In the genomic region with DNA sequence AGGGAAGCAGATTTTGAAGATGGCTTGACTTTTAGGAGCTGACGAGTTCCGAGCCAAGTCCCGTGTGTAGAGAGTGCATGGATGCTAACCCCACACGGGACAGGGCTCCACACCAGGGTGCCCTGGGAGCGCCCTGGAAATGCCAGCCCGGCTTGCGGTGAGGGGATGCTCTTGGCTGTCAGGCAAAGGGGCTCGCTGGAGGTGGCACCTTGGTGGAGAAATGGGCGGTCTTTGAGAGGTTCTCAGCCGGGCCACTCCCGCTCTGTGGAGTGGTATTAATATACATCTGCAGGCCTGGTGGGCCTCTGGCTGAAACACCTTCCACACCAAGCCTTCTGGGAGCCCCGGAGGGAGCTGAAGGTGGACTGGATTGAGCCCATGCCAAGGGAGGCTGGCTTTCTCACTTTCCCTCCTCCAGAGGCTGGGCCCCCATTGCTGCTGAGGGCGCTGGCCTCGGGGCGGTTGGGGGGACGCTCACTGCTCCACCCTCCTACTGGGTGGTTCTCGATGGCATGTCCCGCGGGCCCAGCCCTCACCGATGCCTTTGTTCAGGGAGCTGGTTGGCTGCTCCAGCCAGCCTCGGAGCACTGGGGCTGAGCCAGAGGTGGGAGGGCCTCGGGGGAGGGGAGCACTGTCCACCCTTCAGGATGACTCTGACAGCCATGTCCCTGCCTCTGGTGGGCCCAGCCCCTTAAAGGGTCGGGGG, we compare ENCODE assay signal across 14 cellular contexts.
A peak's percentile ranks its signal among the peaks of the same experiment; 100 is the strongest.
DNase-seq lines count a peak whose midpoint lies in the region; TF ChIP-seq lines count a peak whose summit lies in the region.
"Had no signal": no experiment of that assay in that cellular context is flagged by ENCODE, and none has a peak within 500 bp of the region (broad histone marks: within the 10 kb centered on the region; RNA-seq: fewer than 3 reads in every experiment).

No MANE protein-coding gene starts in this region.

- peak overlapping the region; percentile 72 for H3K18ac ChIP-seq in neuronal stem cell (ENCODE audit: low read length)

- TF ChIP-seq CTCF in coronary artery (IDR thresholded peaks at IDR 0.05) = no peak
- no peak for TF ChIP-seq CTCF in esophagus squamous epithelium (IDR thresholded peaks at IDR 0.05)
- no peak for TF ChIP-seq CTCF in uterus (IDR thresholded peaks at IDR 0.05)
- TF ChIP-seq CTCF in tibial nerve (IDR thresholded peaks at IDR 0.05) = no peak

- no peaks in the 10 kb centered on the region for H3K36me3 ChIP-seq in esophagus squamous epithelium
- peaks cover 0 to 2% of the 10 kb centered on the region in 2 donors for H3K36me3 ChIP-seq in neuronal stem cell (replicated peaks in 1 of 2; ENCODE audit: control insufficient read depth in 2 of 2, insufficient read depth in 2 of 2, low read length in 2 of 2)
- H3K36me3 ChIP-seq in uterus = no peaks in the 10 kb centered on the region
- H3K36me3 ChIP-seq in tibial nerve = peaks cover 0 to 2% (median 0%) of the 10 kb centered on the region in 3 donors

- H2BK120ac ChIP-seq in neuronal stem cell (ENCODE audit: low read depth, low read length) = peak overlapping the region; percentile 7

- intact Hi-C loops in esophagus squamous epithelium (cut with DNase I) (no loop called here), uterus (cut with DNase I; ENCODE audit: low total_unique reads) (no loop called here), cardiac septum (cut with DNase I) (no loop called here)

- H3K9me3 ChIP-seq in esophagus squamous epithelium (no peaks in the 10 kb centered on the region), neuronal stem cell (replicated peaks in 1 of 2; ENCODE audit: control insufficient read depth in 2 of 2, insufficient read depth in 1 of 2, low read depth in 1 of 2, low read length in 2 of 2) (peaks cover 0 to 9% of the 10 kb centered on the region in 2 donors), uterus (no peaks in the 10 kb centered on the region), tibial nerve (peaks cover 0 to 7% (median 0%) of the 10 kb centered on the region in 4 donors)

- H2AFZ ChIP-seq in neuronal stem cell (ENCODE audit: low read length) = no peak overlapping the region
- H2AFZ ChIP-seq: GM23338 had no signal

- H3K27me3 ChIP-seq in esophagus squamous epithelium (no peaks in the 10 kb centered on the region), neuronal stem cell (ENCODE audit: control insufficient read depth in 3 of 3, insufficient read depth in 3 of 3, low read depth in 1 of 3, low read length in 3 of 3) (peaks cover 0 to 13% (median 0%) of the 10 kb centered on the region in 3 experiments), uterus (no peaks in the 10 kb centered on the region), tibial nerve (no peaks in the 10 kb centered on the region)

- DNase-seq in coronary artery (ENCODE audit: low spot score) (peak; percentile 69), esophagus squamous epithelium (lab: John Stamatoyannopoulos, UW) (no peak), neuronal stem cell (ENCODE audit: low spot score) (no peak), uterus (no peak), cardiac septum (ENCODE audit: low spot score) (no peak), tibial nerve (ENCODE audit: low spot score in 2 of 2) (no peak)
- no peak for DNase-seq in activated naive CD4-positive, alpha-beta T cell treated with anti-CD3 and anti-CD28 coated beads, Interleukin-2, amount 50 U/mL, for 16 hours
- DNase-seq: C1 segment of cervical spinal cord; CD4-positive, alpha-beta T cell; DMS79; HCEC 1CT; IMR-90 had no signal

- H3K9ac ChIP-seq in neuronal stem cell (ENCODE audit: low read depth, low read length, poor library complexity) = no peak overlapping the region

- TF ChIP-seq EP300 in tibial nerve (IDR thresholded peaks at IDR 0.05) = no peak

- H3K27ac ChIP-seq in coronary artery (no peak overlapping the region), esophagus squamous epithelium (peak overlapping the region in 3 of 4 donors; percentile 50 to 86 (median 58)), neuronal stem cell (replicated peaks; ENCODE audit: low read length) (no peak overlapping the region), uterus (peak overlapping the region; percentile 84 to 89), tibial nerve (no peak overlapping the region)

- no peak overlapping the region for H4K8ac ChIP-seq in neuronal stem cell (ENCODE audit: low read depth, low read length)

- H3K79me1 ChIP-seq in neuronal stem cell (ENCODE audit: low read depth, low read length) = peaks cover 3% of the 10 kb centered on the region

- peak overlapping the region; percentile 40 for H2AK5ac ChIP-seq in neuronal stem cell (ENCODE audit: low read depth, low read length)

- no peak overlapping the region for H3K4me3 ChIP-seq in coronary artery
- H3K4me3 ChIP-seq in esophagus squamous epithelium = no peak overlapping the region
- H3K4me3 ChIP-seq in neuronal stem cell (ENCODE audit: low read length in 2 of 2) = no peak overlapping the region
- no peak overlapping the region for H3K4me3 ChIP-seq in uterus
- no peak overlapping the region for H3K4me3 ChIP-seq in tibial nerve
- H3K4me3 ChIP-seq: GM12878, GM23338 had no signal

- H3K14ac ChIP-seq in neuronal stem cell (ENCODE audit: low read length) = peak overlapping the region; percentile 77

- H3K4me2 ChIP-seq in neuronal stem cell (ENCODE audit: insufficient read depth, low read length, poor library complexity, severe bottlenecking) = no peak overlapping the region
- H3K4me2 ChIP-seq: GM23338 had no signal

- H3K23ac ChIP-seq in neuronal stem cell (ENCODE audit: low read depth, low read length, poor library complexity) = peak overlapping the region; percentile 37

- H4K91ac ChIP-seq in neuronal stem cell (ENCODE audit: low read depth, low read length, poor library complexity) = no peak overlapping the region

- 81 to 100% methylated on average over 2 to 5 of the region's 23 CpGs for WGBS in esophagus squamous epithelium, 2 donors
- WGBS in neuronal stem cell (ENCODE audit: extremely low coverage in 2 of 2, insufficient read length in 2 of 2, insufficient replicate concordance in 1 of 2), 2 donors = no CpG with 5 or more reads among the region's 23 CpGs
- WGBS in tibial nerve, 2 donors = 70 to 83% methylated on average over 12 to 22 of the region's 23 CpGs

- peak overlapping the region; percentile 79 for H2BK12ac ChIP-seq in neuronal stem cell (ENCODE audit: low read length)

- H3K4ac ChIP-seq in neuronal stem cell (ENCODE audit: low read length) = no peak overlapping the region

- TF ChIP-seq POLR2A in esophagus squamous epithelium (IDR thresholded peaks at IDR 0.05) (no peak), uterus (IDR thresholded peaks at IDR 0.05) (no peak), tibial nerve (IDR thresholded peaks at IDR 0.05) (no peak)

- H2BK15ac ChIP-seq in neuronal stem cell (ENCODE audit: low read length) = no peak overlapping the region

- H3K4me1 ChIP-seq in esophagus squamous epithelium (peaks cover 7 to 59% (median 8%) of the 10 kb centered on the region in 3 donors), neuronal stem cell (ENCODE audit: control insufficient read depth in 2 of 2, insufficient read depth in 1 of 2, low read depth in 1 of 2, low read length in 2 of 2) (peaks cover 3 to 6% of the 10 kb centered on the region in 2 donors), uterus (peaks cover 0 to 7% of the 10 kb centered on the region in 2 donors), tibial nerve (peaks cover 0 to 10% (median 0%) of the 10 kb centered on the region in 4 donors)

- peak overlapping the region; percentile 46 for H2BK5ac ChIP-seq in neuronal stem cell (ENCODE audit: low read length)

Comparison
In these comparisons a context has a peak if more than half of its experiments do, and no peak if none do; other contexts are left out.
1. H3K27ac ChIP-seq: peak in esophagus squamous epithelium (3 of 4) and uterus (2 of 2); none in coronary artery (0 of 2), neuronal stem cell (single experiment) and tibial nerve (0 of 4).